In the genomic region with DNA sequence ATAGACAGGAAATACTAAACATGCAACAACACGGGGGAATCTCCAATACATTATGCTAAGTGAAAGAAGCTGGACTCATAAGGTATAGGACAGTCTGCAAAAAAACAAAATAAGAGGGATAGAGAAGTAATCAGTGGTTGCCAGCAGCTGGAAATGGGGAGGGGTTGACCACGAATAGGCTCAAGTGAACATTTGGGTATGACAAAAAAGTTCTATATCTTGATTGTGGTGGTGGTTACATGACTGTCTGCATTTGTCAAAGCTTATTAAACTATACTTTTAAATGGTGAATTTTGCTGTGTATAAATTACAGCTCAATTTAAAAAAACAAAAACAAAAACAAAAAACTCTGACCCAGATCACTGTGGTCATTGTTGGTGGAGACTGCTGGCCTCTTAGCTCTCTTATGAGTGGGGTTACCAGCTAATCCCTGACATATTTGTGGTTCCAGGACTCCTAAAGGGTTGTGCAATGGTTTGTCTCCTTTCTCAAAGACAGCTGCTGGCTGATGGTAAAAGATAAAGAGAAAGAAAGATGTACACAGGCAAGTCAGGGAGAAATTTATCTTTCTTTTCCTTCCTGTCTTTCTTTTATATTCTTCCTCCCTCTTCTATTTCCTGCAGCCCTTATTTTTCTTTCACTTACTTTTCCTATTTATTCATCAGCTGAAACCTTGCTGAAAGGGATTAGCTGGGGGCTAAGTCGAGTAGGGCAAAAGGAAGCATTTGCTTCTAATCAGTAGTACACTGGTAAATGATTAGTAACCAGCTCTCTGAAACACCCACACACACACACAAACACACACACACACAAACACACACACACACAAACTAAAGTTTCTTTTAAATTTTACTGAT, we compare ENCODE assay signal across 1 cellular context.
TF ChIP-seq lines count a peak whose summit lies in the region.

No MANE protein-coding gene starts in this region.

TF ChIP-seq in K562, 482 proteins besides CTCF, POLR2A, EP300 and RAD21 (continued from another document and continues in another):
- TF ChIP-seq, protein P1, sequence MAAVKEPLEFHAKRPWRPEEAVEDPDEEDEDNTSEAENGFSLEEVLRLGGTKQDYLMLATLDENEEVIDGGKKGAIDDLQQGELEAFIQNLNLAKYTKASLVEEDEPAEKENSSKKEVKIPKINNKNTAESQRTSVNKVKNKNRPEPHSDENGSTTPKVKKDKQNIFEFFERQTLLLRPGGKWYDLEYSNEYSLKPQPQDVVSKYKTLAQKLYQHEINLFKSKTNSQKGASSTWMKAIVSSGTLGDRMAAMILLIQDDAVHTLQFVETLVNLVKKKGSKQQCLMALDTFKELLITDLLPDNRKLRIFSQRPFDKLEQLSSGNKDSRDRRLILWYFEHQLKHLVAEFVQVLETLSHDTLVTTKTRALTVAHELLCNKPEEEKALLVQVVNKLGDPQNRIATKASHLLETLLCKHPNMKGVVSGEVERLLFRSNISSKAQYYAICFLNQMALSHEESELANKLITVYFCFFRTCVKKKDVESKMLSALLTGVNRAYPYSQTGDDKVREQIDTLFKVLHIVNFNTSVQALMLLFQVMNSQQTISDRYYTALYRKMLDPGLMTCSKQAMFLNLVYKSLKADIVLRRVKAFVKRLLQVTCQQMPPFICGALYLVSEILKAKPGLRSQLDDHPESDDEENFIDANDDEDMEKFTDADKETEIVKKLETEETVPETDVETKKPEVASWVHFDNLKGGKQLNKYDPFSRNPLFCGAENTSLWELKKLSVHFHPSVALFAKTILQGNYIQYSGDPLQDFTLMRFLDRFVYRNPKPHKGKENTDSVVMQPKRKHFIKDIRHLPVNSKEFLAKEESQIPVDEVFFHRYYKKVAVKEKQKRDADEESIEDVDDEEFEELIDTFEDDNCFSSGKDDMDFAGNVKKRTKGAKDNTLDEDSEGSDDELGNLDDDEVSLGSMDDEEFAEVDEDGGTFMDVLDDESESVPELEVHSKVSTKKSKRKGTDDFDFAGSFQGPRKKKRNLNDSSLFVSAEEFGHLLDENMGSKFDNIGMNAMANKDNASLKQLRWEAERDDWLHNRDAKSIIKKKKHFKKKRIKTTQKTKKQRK (IDR thresholded peaks at IDR 0.05; ENCODE audit: borderline replicate concordance, low read depth, low read length), result no peak
- TF ChIP-seq, protein P2, sequence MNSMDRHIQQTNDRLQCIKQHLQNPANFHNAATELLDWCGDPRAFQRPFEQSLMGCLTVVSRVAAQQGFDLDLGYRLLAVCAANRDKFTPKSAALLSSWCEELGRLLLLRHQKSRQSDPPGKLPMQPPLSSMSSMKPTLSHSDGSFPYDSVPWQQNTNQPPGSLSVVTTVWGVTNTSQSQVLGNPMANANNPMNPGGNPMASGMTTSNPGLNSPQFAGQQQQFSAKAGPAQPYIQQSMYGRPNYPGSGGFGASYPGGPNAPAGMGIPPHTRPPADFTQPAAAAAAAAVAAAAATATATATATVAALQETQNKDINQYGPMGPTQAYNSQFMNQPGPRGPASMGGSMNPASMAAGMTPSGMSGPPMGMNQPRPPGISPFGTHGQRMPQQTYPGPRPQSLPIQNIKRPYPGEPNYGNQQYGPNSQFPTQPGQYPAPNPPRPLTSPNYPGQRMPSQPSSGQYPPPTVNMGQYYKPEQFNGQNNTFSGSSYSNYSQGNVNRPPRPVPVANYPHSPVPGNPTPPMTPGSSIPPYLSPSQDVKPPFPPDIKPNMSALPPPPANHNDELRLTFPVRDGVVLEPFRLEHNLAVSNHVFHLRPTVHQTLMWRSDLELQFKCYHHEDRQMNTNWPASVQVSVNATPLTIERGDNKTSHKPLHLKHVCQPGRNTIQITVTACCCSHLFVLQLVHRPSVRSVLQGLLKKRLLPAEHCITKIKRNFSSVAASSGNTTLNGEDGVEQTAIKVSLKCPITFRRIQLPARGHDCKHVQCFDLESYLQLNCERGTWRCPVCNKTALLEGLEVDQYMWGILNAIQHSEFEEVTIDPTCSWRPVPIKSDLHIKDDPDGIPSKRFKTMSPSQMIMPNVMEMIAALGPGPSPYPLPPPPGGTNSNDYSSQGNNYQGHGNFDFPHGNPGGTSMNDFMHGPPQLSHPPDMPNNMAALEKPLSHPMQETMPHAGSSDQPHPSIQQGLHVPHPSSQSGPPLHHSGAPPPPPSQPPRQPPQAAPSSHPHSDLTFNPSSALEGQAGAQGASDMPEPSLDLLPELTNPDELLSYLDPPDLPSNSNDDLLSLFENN (IDR thresholded peaks at IDR 0.05; ENCODE audit: low read depth in 2 of 2, low read length in 2 of 2), result no peak
- peak; percentile 73 for TF ChIP-seq TCF3 (CRISPR knock-in tag; IDR thresholded peaks at IDR 0.05)
- TF ChIP-seq HCFC1 (IDR thresholded peaks at IDR 0.05; ENCODE audit: low read depth, low read length), result no peak
- TF ChIP-seq PHF21A (IDR thresholded peaks at IDR 0.05; ENCODE audit: borderline replicate concordance, low read depth), result no peak
- TF ChIP-seq CBFA2T2 (conservative IDR thresholded peaks at IDR 0.05), result peak; percentile 52
- TF ChIP-seq CCNT2 (IDR thresholded peaks at IDR 0.05; ENCODE audit: borderline replicate concordance, extremely low read depth, insufficient read length, low read depth, low read length), result peak; percentile 65
- TF ChIP-seq ADNP (tag; IDR thresholded peaks at IDR 0.05), result 0 out of 2 replicates have a peak, but pooled peaks have one; percentile 45
- no peak for TF ChIP-seq SP1 (CRISPR knock-in tag; IDR thresholded peaks at IDR 0.05)
- no peak for TF ChIP-seq ZNF445 (CRISPR knock-in tag; IDR thresholded peaks at IDR 0.05; ENCODE audit: low read depth)
- TF ChIP-seq TFE3 (CRISPR knock-in tag; IDR thresholded peaks at IDR 0.05), result no peak
- TF ChIP-seq SIN3B (IDR thresholded peaks at IDR 0.05; ENCODE audit: low read depth), result no peak
- TF ChIP-seq DPF2 (IDR thresholded peaks at IDR 0.05), result peak; percentile 90
- peak; percentile 72 for TF ChIP-seq TAL1 (IDR thresholded peaks at IDR 0.05)
- no peak; the same call in 1 of the 2 replicates for TF ChIP-seq TRIM28 (IDR thresholded peaks at IDR 0.05)
- peak in 1 of 2 experiments; percentile 77; a peak in 2 of 4 replicates for TF ChIP-seq RCOR1 (IDR thresholded peaks at IDR 0.05; ENCODE audit: borderline replicate concordance in 1 of 2, low read depth in 2 of 2, low read length in 2 of 2)
- TF ChIP-seq TCFL5 (CRISPR knock-in tag; conservative IDR thresholded peaks at IDR 0.05), result no peak
- TF ChIP-seq ZKSCAN3 (CRISPR knock-in tag; IDR thresholded peaks at IDR 0.05), result no peak
- TF ChIP-seq ZNF707 (CRISPR knock-in tag; conservative IDR thresholded peaks at IDR 0.05), result no peak
- peak; percentile 64 for TF ChIP-seq NCOR1 (IDR thresholded peaks at IDR 0.05)
- 0 out of 2 replicates have a peak, but pooled peaks have one; percentile 23 for TF ChIP-seq ZNF583 (CRISPR knock-in tag; IDR thresholded peaks at IDR 0.05)
- TF ChIP-seq HNRNPUL1 (IDR thresholded peaks at IDR 0.05; ENCODE audit: low read length), result no peak
- no peak for TF ChIP-seq MAFF (IDR thresholded peaks at IDR 0.05; ENCODE audit: low read length)
- peak; percentile 80 for TF ChIP-seq EGR1 (conservative IDR thresholded peaks at IDR 0.05)
- no peak for TF ChIP-seq U2AF2 (optimal IDR thresholded peaks at IDR 0.05; ENCODE audit: low read depth, low read length)
- TF ChIP-seq CTBP1 (IDR thresholded peaks at IDR 0.05; ENCODE audit: borderline replicate concordance), result peak; percentile 66; the same call in 1 of the 2 replicates
- no peak for TF ChIP-seq TOE1 (IDR thresholded peaks at IDR 0.05; ENCODE audit: borderline replicate concordance)
- no peak for TF ChIP-seq TOE1 (CRISPR knock-in tag; IDR thresholded peaks at IDR 0.05; ENCODE audit: borderline replicate concordance, low read depth)
- peak; percentile 63 to 67; a peak in 2 of 4 replicates for TF ChIP-seq TEAD1 (CRISPR knock-in tag; IDR thresholded peaks at IDR 0.05)
- TF ChIP-seq, protein P3, sequence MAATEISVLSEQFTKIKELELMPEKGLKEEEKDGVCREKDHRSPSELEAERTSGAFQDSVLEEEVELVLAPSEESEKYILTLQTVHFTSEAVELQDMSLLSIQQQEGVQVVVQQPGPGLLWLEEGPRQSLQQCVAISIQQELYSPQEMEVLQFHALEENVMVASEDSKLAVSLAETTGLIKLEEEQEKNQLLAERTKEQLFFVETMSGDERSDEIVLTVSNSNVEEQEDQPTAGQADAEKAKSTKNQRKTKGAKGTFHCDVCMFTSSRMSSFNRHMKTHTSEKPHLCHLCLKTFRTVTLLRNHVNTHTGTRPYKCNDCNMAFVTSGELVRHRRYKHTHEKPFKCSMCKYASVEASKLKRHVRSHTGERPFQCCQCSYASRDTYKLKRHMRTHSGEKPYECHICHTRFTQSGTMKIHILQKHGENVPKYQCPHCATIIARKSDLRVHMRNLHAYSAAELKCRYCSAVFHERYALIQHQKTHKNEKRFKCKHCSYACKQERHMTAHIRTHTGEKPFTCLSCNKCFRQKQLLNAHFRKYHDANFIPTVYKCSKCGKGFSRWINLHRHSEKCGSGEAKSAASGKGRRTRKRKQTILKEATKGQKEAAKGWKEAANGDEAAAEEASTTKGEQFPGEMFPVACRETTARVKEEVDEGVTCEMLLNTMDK (IDR thresholded peaks at IDR 0.05; ENCODE audit: borderline replicate concordance, insufficient read depth, low read depth, low read length, poor library complexity, severe bottlenecking), result no peak
- TF ChIP-seq CEBPG (CRISPR knock-in tag; IDR thresholded peaks at IDR 0.05), result peak; percentile 85
- peak; percentile 92 to 97 for TF ChIP-seq CEBPG (tag; conservative IDR thresholded peaks at IDR 0.05 in 1 of 2, IDR thresholded peaks at IDR 0.05 in 1 of 2)
- peak; percentile 62 for TF ChIP-seq HDAC3 (IDR thresholded peaks at IDR 0.05; ENCODE audit: borderline replicate concordance, partially characterized antibody)
- TF ChIP-seq NR2C2 (CRISPR knock-in tag; IDR thresholded peaks at IDR 0.05), result no peak
- no peak for TF ChIP-seq NR2C2 (tag; IDR thresholded peaks at IDR 0.05)
- no peak for TF ChIP-seq ZNF184 (CRISPR knock-in tag; IDR thresholded peaks at IDR 0.05)
- TF ChIP-seq MCM7 (IDR thresholded peaks at IDR 0.05), result no peak
- no peak for TF ChIP-seq BDP1 (IDR thresholded peaks at IDR 0.05; ENCODE audit: insufficient read depth, insufficient read length)
- TF ChIP-seq ZBTB12 (CRISPR knock-in tag; IDR thresholded peaks at IDR 0.05), result no peak
- peak; percentile 33 for TF ChIP-seq HMGN3 (IDR thresholded peaks at IDR 0.05; ENCODE audit: borderline replicate concordance, extremely low read depth, insufficient read length, low read depth, low read length)
- TF ChIP-seq FIP1L1 (IDR thresholded peaks at IDR 0.05; ENCODE audit: low read depth, low read length, poor library complexity, severe bottlenecking), result no peak
- no peak for TF ChIP-seq SRSF3 (IDR thresholded peaks at IDR 0.05; ENCODE audit: insufficient read depth, low read length)
- no peak for TF ChIP-seq POLR2AphosphoS2 (IDR thresholded peaks at IDR 0.05; ENCODE audit: low read length)
- TF ChIP-seq BCOR (IDR thresholded peaks at IDR 0.05), result no peak
- TF ChIP-seq NFIC (IDR thresholded peaks at IDR 0.05), result 0 out of 2 replicates have a peak, but pooled peaks have one; percentile 11
- TF ChIP-seq HNRNPK (IDR thresholded peaks at IDR 0.05; ENCODE audit: low read depth, low read length, poor library complexity, severe bottlenecking), result no peak
- TF ChIP-seq HMG20A (CRISPR knock-in tag; conservative IDR thresholded peaks at IDR 0.05), result no peak
- TF ChIP-seq NR3C1 (CRISPR knock-in tag; IDR thresholded peaks at IDR 0.05), result no peak
- TF ChIP-seq RBM15 (IDR thresholded peaks at IDR 0.05; ENCODE audit: insufficient read depth, low read length), result no peak
- no peak for TF ChIP-seq EWSR1 (IDR thresholded peaks at IDR 0.05; ENCODE audit: borderline replicate concordance, low read depth, partially characterized antibody)
- TF ChIP-seq POLR2H (tag; IDR thresholded peaks at IDR 0.05; ENCODE audit: low read depth), result no peak
- no peak for TF ChIP-seq ZNF408 (CRISPR knock-in tag; IDR thresholded peaks at IDR 0.05; ENCODE audit: low read depth)
- TF ChIP-seq FOXK1 (CRISPR knock-in tag; IDR thresholded peaks at IDR 0.05; ENCODE audit: borderline replicate concordance), result no peak
- TF ChIP-seq ZBTB7A (IDR thresholded peaks at IDR 0.05; ENCODE audit: borderline replicate concordance, control insufficient read depth, low read depth, low read length), result no peak
- no peak for TF ChIP-seq CBFB (CRISPR knock-in tag; IDR thresholded peaks at IDR 0.05)
- no peak for TF ChIP-seq EHMT2 (IDR thresholded peaks at IDR 0.05)
- TF ChIP-seq SPI1 (IDR thresholded peaks at IDR 0.05; ENCODE audit: borderline replicate concordance, low read depth, low read length), result no peak
- TF ChIP-seq ZNF589 (CRISPR knock-in tag; IDR thresholded peaks at IDR 0.05; ENCODE audit: low read depth), result 0 out of 2 replicates have a peak, but pooled peaks have one; percentile 39
- peak; percentile 38; the same call in 1 of the 2 replicates for TF ChIP-seq JUND (IDR thresholded peaks at IDR 0.05; ENCODE audit: borderline replicate concordance, low read depth, low read length)
- 0 out of 3 replicates have a peak, but pooled peaks have one; percentile 25 for TF ChIP-seq JUND (tag; IDR thresholded peaks at IDR 0.05; ENCODE audit: borderline replicate concordance, low read depth, low read length)
